In the genomic region with DNA sequence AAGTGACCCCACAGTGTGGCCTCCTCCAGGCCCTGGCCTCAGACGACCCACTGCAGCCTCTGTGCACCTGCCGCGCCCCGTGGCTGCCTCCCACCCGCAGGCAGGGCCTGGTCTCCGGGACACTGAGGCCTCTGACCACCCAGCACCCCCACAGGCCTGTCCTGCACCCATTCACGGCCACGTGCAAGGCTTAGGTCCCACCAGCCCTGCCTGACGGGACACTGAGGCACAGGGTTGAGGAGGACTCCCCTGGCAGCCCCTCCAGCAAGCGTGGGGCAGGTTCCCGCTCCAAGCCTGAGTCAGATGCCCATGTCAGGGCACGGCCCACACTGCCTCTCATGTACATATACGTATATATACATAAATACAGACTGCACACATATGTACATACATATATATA, we compare ENCODE assay signal across 12 cellular contexts.
"Had no signal": no experiment of that assay in that cellular context is flagged by ENCODE, and none has a peak within 500 bp of the region (broad histone marks: within the 10 kb centered on the region; RNA-seq: fewer than 3 reads in every experiment).

No MANE protein-coding gene starts in this region.

- H3K27ac Mint-ChIP-seq: activated CD4-positive, alpha-beta T cell treated with anti-CD3 and anti-CD28 coated beads, Interleukin-2, amount 10 ng/mL, durations not matched to agents 24 days and 14 days; activated T-helper 1 cell treated with anti-CD3 and anti-CD28 coated beads, Interleukin-12 subunit alpha, Interleukin-12 subunit beta, Interleukin-2, Interleukin-4 antibody, amounts not matched to agents 30 ng/mL and 10 ng/mL and 1 ng/mL, durations not matched to agents 14 hours and 24 hours and 36 hours had no signal

- H3K4me3 ChIP-seq: adrenal gland, hepatocyte, ovary, thoracic aorta had no signal

- H3K9me3 Mint-ChIP-seq: activated CD4-positive, alpha-beta T cell treated with anti-CD3 and anti-CD28 coated beads, Interleukin-2, amount 10 ng/mL, durations not matched to agents 24 days and 14 days; activated naive CD4-positive, alpha-beta T cell treated with anti-CD3 and anti-CD28 coated beads for 36 hours; activated T-helper 1 cell treated with anti-CD3 and anti-CD28 coated beads, Interleukin-12 subunit alpha, Interleukin-12 subunit beta, Interleukin-2, Interleukin-4 antibody, amounts not matched to agents 30 ng/mL and 10 ng/mL and 1 ng/mL, durations not matched to agents 14 hours and 24 hours and 36 hours had no signal

- H3K4me2 ChIP-seq: hepatocyte had no signal

- ATAC-seq: sciatic nerve had no signal

- DNase-seq: activated CD4-positive, alpha-beta T cell treated with anti-CD3 and anti-CD28 coated beads, Interleukin-2, amount 10 ng/mL, durations not matched to agents 24 days and 14 days; activated CD4-positive, CD25-positive, alpha-beta regulatory T cell; activated naive CD4-positive, alpha-beta T cell treated with anti-CD3 and anti-CD28 coated beads for 36 hours; adrenal gland; left ventricle myocardium superior had no signal

- FAIRE-seq: endometrium, TTC549 had no signal

- H3K9me3 ChIP-seq: adrenal gland, ovary, thoracic aorta had no signal

- H3K4me3 Mint-ChIP-seq: activated CD4-positive, alpha-beta T cell treated with anti-CD3 and anti-CD28 coated beads, Interleukin-2, amount 10 ng/mL, durations not matched to agents 24 days and 14 days; activated naive CD4-positive, alpha-beta T cell treated with anti-CD3 and anti-CD28 coated beads for 36 hours; activated T-helper 1 cell treated with anti-CD3 and anti-CD28 coated beads, Interleukin-12 subunit alpha, Interleukin-12 subunit beta, Interleukin-2, Interleukin-4 antibody, amounts not matched to agents 30 ng/mL and 10 ng/mL and 1 ng/mL, durations not matched to agents 14 hours and 24 hours and 36 hours had no signal

- H3K27me3 ChIP-seq: adrenal gland, hepatocyte, ovary had no signal

- H3K27ac ChIP-seq: adrenal gland, hepatocyte, ovary, thoracic aorta had no signal

- H2AFZ ChIP-seq: hepatocyte had no signal

- H3K36me3 ChIP-seq: ovary had no signal
